ENCODE assay signal across 1 cellular context in the genomic region with DNA sequence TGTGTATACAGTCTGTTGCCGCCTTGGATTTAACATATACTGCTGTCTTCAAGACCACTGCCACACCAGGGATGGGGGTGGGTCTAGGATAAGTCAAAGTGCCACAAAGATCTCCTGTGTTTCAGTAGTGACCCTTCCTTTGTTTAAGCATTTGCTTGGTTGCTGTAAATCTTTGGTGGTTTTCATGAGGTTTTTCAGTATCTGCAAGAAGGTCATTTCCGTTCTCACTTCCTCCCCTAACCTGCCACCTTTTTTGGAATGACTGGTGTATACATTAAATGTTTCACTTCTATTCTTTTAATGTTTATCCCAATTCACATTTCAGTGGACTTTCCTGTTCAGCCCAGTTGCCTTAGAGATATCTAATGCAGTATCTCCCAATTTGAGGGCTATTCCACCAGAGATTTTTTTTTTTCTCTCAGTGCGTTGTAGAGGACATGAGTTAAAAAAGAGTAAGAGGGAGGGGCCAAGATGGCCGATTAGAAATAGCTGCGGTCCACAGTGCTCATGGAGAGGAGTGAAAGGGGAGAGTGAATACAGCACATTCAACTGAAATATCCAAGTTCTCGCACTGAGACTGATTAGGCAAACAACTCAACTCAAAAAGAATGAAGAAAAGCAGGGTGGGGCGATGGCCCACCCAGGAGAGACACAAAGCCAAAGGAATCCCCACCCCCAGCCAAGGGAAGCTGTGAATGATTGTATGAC.
TF ChIP-seq lines count a peak whose summit lies in the region.

No MANE protein-coding gene starts in this region.

TF ChIP-seq in GM12878, 131 proteins besides CTCF, POLR2A, EP300 and RAD21 (continued from another document and continues in another):
- TF ChIP-seq, protein P1, sequence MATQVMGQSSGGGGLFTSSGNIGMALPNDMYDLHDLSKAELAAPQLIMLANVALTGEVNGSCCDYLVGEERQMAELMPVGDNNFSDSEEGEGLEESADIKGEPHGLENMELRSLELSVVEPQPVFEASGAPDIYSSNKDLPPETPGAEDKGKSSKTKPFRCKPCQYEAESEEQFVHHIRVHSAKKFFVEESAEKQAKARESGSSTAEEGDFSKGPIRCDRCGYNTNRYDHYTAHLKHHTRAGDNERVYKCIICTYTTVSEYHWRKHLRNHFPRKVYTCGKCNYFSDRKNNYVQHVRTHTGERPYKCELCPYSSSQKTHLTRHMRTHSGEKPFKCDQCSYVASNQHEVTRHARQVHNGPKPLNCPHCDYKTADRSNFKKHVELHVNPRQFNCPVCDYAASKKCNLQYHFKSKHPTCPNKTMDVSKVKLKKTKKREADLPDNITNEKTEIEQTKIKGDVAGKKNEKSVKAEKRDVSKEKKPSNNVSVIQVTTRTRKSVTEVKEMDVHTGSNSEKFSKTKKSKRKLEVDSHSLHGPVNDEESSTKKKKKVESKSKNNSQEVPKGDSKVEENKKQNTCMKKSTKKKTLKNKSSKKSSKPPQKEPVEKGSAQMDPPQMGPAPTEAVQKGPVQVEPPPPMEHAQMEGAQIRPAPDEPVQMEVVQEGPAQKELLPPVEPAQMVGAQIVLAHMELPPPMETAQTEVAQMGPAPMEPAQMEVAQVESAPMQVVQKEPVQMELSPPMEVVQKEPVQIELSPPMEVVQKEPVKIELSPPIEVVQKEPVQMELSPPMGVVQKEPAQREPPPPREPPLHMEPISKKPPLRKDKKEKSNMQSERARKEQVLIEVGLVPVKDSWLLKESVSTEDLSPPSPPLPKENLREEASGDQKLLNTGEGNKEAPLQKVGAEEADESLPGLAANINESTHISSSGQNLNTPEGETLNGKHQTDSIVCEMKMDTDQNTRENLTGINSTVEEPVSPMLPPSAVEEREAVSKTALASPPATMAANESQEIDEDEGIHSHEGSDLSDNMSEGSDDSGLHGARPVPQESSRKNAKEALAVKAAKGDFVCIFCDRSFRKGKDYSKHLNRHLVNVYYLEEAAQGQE (IDR thresholded peaks at IDR 0.05; ENCODE audit: low read depth, low read length) = no peak
- TF ChIP-seq SREBF1 (IDR thresholded peaks at IDR 0.05; ENCODE audit: low read length) = no peak
- peak; percentile 50; the same call in 1 of the 2 replicates for TF ChIP-seq YY1 (IDR thresholded peaks at IDR 0.05; ENCODE audit: low read depth, low read length)
- no peak for TF ChIP-seq MYC (IDR thresholded peaks at IDR 0.05; ENCODE audit: insufficient read depth, insufficient read length, insufficient replicate concordance, low read length, severe bottlenecking)
- TF ChIP-seq, protein P2, sequence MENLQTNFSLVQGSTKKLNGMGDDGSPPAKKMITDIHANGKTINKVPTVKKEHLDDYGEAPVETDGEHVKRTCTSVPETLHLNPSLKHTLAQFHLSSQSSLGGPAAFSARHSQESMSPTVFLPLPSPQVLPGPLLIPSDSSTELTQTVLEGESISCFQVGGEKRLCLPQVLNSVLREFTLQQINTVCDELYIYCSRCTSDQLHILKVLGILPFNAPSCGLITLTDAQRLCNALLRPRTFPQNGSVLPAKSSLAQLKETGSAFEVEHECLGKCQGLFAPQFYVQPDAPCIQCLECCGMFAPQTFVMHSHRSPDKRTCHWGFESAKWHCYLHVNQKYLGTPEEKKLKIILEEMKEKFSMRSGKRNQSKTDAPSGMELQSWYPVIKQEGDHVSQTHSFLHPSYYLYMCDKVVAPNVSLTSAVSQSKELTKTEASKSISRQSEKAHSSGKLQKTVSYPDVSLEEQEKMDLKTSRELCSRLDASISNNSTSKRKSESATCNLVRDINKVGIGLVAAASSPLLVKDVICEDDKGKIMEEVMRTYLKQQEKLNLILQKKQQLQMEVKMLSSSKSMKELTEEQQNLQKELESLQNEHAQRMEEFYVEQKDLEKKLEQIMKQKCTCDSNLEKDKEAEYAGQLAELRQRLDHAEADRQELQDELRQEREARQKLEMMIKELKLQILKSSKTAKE (IDR thresholded peaks at IDR 0.05; ENCODE audit: low read depth, poor library complexity, severe bottlenecking) = peak; percentile 26
- 0 out of 2 replicates have a peak, but pooled peaks have one; percentile 7 for TF ChIP-seq NR2C1 (IDR thresholded peaks at IDR 0.05)
- no peak for TF ChIP-seq POU2F2 (IDR thresholded peaks at IDR 0.05; ENCODE audit: borderline replicate concordance, low read depth, low read length)
- no peak for TF ChIP-seq NFYA (IDR thresholded peaks at IDR 0.05; ENCODE audit: borderline replicate concordance, low read depth, low read length)
- TF ChIP-seq HDAC6 (IDR thresholded peaks at IDR 0.05; ENCODE audit: unreplicated experiment) = no peak
- TF ChIP-seq CEBPB (IDR thresholded peaks at IDR 0.05; ENCODE audit: borderline replicate concordance in 1 of 2, low read depth in 2 of 2, low read length in 2 of 2) = peak in 1 of 2 experiments; percentile 55; a peak in 1 of 4 replicates
- TF ChIP-seq ZSCAN29 (IDR thresholded peaks at IDR 0.05) = no peak
- 0 out of 2 replicates have a peak, but pooled peaks have one; percentile 54 for TF ChIP-seq JUND (IDR thresholded peaks at IDR 0.05; ENCODE audit: low read depth, low read length)
- TF ChIP-seq, protein P3, sequence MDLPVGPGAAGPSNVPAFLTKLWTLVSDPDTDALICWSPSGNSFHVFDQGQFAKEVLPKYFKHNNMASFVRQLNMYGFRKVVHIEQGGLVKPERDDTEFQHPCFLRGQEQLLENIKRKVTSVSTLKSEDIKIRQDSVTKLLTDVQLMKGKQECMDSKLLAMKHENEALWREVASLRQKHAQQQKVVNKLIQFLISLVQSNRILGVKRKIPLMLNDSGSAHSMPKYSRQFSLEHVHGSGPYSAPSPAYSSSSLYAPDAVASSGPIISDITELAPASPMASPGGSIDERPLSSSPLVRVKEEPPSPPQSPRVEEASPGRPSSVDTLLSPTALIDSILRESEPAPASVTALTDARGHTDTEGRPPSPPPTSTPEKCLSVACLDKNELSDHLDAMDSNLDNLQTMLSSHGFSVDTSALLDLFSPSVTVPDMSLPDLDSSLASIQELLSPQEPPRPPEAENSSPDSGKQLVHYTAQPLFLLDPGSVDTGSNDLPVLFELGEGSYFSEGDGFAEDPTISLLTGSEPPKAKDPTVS (IDR thresholded peaks at IDR 0.05; ENCODE audit: low read depth, low read length) = no peak
- TF ChIP-seq ZNF384 (IDR thresholded peaks at IDR 0.05; ENCODE audit: borderline replicate concordance, low read depth, low read length) = no peak
- TF ChIP-seq, protein P4, sequence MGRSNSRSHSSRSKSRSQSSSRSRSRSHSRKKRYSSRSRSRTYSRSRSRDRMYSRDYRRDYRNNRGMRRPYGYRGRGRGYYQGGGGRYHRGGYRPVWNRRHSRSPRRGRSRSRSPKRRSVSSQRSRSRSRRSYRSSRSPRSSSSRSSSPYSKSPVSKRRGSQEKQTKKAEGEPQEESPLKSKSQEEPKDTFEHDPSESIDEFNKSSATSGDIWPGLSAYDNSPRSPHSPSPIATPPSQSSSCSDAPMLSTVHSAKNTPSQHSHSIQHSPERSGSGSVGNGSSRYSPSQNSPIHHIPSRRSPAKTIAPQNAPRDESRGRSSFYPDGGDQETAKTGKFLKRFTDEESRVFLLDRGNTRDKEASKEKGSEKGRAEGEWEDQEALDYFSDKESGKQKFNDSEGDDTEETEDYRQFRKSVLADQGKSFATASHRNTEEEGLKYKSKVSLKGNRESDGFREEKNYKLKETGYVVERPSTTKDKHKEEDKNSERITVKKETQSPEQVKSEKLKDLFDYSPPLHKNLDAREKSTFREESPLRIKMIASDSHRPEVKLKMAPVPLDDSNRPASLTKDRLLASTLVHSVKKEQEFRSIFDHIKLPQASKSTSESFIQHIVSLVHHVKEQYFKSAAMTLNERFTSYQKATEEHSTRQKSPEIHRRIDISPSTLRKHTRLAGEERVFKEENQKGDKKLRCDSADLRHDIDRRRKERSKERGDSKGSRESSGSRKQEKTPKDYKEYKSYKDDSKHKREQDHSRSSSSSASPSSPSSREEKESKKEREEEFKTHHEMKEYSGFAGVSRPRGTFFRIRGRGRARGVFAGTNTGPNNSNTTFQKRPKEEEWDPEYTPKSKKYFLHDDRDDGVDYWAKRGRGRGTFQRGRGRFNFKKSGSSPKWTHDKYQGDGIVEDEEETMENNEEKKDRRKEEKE (IDR thresholded peaks at IDR 0.05) = no peak
- no peak for TF ChIP-seq GATAD2B (conservative IDR thresholded peaks at IDR 0.05; ENCODE audit: low read depth)
- TF ChIP-seq CREM (IDR thresholded peaks at IDR 0.05; ENCODE audit: low read depth) = peak; percentile 82; the same call in 1 of the 2 replicates
- no peak for TF ChIP-seq EGR1 (IDR thresholded peaks at IDR 0.05; ENCODE audit: borderline replicate concordance in 1 of 2, low read depth in 2 of 2, low read length in 2 of 2)
- TF ChIP-seq RB1 (IDR thresholded peaks at IDR 0.05; ENCODE audit: borderline replicate concordance) = no peak
- TF ChIP-seq, protein P5, sequence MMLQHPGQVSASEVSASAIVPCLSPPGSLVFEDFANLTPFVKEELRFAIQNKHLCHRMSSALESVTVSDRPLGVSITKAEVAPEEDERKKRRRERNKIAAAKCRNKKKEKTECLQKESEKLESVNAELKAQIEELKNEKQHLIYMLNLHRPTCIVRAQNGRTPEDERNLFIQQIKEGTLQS (IDR thresholded peaks at IDR 0.05; ENCODE audit: borderline replicate concordance, extremely low read depth, low read depth, low read length) = no peak
- TF ChIP-seq, protein P6, sequence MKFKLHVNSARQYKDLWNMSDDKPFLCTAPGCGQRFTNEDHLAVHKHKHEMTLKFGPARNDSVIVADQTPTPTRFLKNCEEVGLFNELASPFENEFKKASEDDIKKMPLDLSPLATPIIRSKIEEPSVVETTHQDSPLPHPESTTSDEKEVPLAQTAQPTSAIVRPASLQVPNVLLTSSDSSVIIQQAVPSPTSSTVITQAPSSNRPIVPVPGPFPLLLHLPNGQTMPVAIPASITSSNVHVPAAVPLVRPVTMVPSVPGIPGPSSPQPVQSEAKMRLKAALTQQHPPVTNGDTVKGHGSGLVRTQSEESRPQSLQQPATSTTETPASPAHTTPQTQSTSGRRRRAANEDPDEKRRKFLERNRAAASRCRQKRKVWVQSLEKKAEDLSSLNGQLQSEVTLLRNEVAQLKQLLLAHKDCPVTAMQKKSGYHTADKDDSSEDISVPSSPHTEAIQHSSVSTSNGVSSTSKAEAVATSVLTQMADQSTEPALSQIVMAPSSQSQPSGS (IDR thresholded peaks at IDR 0.05; ENCODE audit: low read length) = peak; percentile 89
- no peak for TF ChIP-seq PAX8 (IDR thresholded peaks at IDR 0.05)
- TF ChIP-seq, protein P7, sequence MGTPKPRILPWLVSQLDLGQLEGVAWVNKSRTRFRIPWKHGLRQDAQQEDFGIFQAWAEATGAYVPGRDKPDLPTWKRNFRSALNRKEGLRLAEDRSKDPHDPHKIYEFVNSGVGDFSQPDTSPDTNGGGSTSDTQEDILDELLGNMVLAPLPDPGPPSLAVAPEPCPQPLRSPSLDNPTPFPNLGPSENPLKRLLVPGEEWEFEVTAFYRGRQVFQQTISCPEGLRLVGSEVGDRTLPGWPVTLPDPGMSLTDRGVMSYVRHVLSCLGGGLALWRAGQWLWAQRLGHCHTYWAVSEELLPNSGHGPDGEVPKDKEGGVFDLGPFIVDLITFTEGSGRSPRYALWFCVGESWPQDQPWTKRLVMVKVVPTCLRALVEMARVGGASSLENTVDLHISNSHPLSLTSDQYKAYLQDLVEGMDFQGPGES (IDR thresholded peaks at IDR 0.05) = no peak
- peak; percentile 96 for TF ChIP-seq SPI1 (IDR thresholded peaks at IDR 0.05; ENCODE audit: borderline replicate concordance, insufficient read depth, low read depth, low read length)
- TF ChIP-seq SMARCA5 (IDR thresholded peaks at IDR 0.05) = peak; percentile 24; the same call in 1 of the 2 replicates
- TF ChIP-seq SMC3 (IDR thresholded peaks at IDR 0.05; ENCODE audit: borderline replicate concordance, low read length) = no peak
- TF ChIP-seq ZNF207 (IDR thresholded peaks at IDR 0.05; ENCODE audit: borderline replicate concordance) = no peak
- TF ChIP-seq ZZZ3 (IDR thresholded peaks at IDR 0.05; ENCODE audit: control insufficient read depth, insufficient read length, low read depth) = no peak
- TF ChIP-seq NR2F1 (conservative IDR thresholded peaks at IDR 0.05) = peak; percentile 70
- TF ChIP-seq, protein P8, sequence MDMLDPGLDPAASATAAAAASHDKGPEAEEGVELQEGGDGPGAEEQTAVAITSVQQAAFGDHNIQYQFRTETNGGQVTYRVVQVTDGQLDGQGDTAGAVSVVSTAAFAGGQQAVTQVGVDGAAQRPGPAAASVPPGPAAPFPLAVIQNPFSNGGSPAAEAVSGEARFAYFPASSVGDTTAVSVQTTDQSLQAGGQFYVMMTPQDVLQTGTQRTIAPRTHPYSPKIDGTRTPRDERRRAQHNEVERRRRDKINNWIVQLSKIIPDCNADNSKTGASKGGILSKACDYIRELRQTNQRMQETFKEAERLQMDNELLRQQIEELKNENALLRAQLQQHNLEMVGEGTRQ (IDR thresholded peaks at IDR 0.05; ENCODE audit: borderline replicate concordance, low read depth, low read length) = no peak
- TF ChIP-seq TAF1 (IDR thresholded peaks at IDR 0.05; ENCODE audit: borderline replicate concordance, low read depth, low read length) = no peak
- no peak for TF ChIP-seq MEF2A (IDR thresholded peaks at IDR 0.05; ENCODE audit: insufficient read depth, low read depth, low read length)
- TF ChIP-seq, protein P9, sequence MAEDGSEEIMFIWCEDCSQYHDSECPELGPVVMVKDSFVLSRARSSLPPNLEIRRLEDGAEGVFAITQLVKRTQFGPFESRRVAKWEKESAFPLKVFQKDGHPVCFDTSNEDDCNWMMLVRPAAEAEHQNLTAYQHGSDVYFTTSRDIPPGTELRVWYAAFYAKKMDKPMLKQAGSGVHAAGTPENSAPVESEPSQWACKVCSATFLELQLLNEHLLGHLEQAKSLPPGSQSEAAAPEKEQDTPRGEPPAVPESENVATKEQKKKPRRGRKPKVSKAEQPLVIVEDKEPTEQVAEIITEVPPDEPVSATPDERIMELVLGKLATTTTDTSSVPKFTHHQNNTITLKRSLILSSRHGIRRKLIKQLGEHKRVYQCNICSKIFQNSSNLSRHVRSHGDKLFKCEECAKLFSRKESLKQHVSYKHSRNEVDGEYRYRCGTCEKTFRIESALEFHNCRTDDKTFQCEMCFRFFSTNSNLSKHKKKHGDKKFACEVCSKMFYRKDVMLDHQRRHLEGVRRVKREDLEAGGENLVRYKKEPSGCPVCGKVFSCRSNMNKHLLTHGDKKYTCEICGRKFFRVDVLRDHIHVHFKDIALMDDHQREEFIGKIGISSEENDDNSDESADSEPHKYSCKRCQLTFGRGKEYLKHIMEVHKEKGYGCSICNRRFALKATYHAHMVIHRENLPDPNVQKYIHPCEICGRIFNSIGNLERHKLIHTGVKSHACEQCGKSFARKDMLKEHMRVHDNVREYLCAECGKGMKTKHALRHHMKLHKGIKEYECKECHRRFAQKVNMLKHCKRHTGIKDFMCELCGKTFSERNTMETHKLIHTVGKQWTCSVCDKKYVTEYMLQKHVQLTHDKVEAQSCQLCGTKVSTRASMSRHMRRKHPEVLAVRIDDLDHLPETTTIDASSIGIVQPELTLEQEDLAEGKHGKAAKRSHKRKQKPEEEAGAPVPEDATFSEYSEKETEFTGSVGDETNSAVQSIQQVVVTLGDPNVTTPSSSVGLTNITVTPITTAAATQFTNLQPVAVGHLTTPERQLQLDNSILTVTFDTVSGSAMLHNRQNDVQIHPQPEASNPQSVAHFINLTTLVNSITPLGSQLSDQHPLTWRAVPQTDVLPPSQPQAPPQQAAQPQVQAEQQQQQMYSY (CRISPR knock-in tag; IDR thresholded peaks at IDR 0.05) = no peak
- no peak for TF ChIP-seq SRF (IDR thresholded peaks at IDR 0.05; ENCODE audit: low read depth in 2 of 2, low read length in 2 of 2)
- TF ChIP-seq, protein P10, sequence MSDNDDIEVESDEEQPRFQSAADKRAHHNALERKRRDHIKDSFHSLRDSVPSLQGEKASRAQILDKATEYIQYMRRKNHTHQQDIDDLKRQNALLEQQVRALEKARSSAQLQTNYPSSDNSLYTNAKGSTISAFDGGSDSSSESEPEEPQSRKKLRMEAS (IDR thresholded peaks at IDR 0.05; ENCODE audit: low read depth, low read length) = no peak
